ENCODE assay signal across 8 cellular contexts in the genomic region with DNA sequence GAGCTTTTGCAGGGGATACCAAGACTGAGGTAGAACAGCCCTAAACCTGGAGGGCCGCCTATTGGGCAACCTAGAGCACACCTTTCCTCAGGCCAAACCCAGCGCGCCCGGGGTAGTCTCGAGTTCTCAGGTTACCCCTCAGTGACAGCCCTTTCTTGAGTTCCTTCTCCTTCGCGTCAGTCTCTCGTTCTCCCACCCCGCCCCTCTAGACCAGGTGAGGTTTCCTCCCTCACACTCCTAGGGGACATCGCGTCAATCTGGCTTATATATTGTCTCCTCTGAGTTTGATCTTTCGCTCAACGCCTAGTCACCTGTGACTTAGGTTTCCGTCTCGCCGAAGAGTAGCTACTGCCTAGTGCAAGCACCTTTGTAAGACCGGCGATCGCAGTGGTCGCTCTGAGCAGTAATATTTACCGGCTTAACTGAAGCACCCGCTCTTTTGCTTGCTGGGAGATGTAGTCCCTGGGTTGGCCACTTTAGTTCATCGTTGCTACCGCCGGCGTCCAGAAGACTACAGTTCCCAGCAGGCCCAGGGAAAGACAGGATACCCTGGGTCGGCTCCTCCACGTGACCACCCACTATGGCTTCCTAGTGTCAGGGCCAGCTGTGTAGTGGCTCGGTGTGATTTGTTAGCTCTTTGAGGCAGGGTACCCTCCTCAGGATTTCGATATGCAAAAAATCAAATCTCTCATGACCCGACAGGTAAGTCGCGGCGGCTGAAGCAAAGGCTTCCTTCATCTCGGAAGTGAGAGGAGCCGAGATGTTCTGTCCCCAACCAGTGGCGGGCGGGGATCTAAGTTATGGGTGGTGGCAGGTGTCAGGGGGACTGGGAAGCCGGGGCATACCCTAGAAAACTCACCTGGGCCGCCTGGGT. TPM values are rescaled to one million over a fixed set of nuclear protein-coding genes. Genes with fewer than 3 reads are reported as not detected.
DNase-seq lines count a peak whose midpoint lies in the region; ATAC-seq, FAIRE-seq and TF ChIP-seq lines count a peak whose summit lies in the region.

VPS50 (plus strand) TSS at position 568 of the 874 bp plus-strand sequence; CDS start at position 670, 102 bp downstream.

- peak within 1 kb of the TSS; percentile 78 to 99 (median 95) for H3K4me3 ChIP-seq in keratinocyte (ENCODE audit: control insufficient read depth in 2 of 3, extremely low read depth in 1 of 3, insufficient read depth in 2 of 3, low read depth in 1 of 3, low read length in 3 of 3)

- H3K4me2 ChIP-seq in keratinocyte (ENCODE audit: control insufficient read depth, extremely low read depth, insufficient read depth, low read depth, low read length) = peak within 1 kb of the TSS; percentile 92

- peaks cover 10% of the 10 kb centered on the region for H3K4me1 ChIP-seq in keratinocyte (ENCODE audit: control insufficient read depth, extremely low read depth, insufficient read depth, low read length)

- no peaks in the 10 kb centered on the region for H3K27me3 ChIP-seq in keratinocyte (ENCODE audit: control insufficient read depth, extremely low read depth, insufficient read depth, low read length)

- H3K27ac ChIP-seq in keratinocyte (ENCODE audit: control insufficient read depth, insufficient read depth, low read length) = peak within 1 kb of the TSS; percentile 91

- H4K20me1 ChIP-seq in keratinocyte (ENCODE audit: control insufficient read depth, extremely low read depth, insufficient read depth, low read length) = no peaks in the 10 kb centered on the region

- peak; percentile 80 for FAIRE-seq in keratinocyte (lab: Jason Lieb, UNC)

- dilution Hi-C loops in keratinocyte (cut with MboI; ENCODE audit: extremely low pct_ligation_motif_present, low sequenced_read_pairs) = no loop called here

- H3K79me2 ChIP-seq in keratinocyte (ENCODE audit: control insufficient read depth, insufficient read depth, low read length) = peaks cover 16% of the 10 kb centered on the region

- peak; percentile 98 for ATAC-seq in GM19043 (IDR thresholded peaks at IDR 0.05; ENCODE audit: low read depth, unreplicated experiment)
- ATAC-seq in HG03378 (IDR thresholded peaks at IDR 0.05; ENCODE audit: unreplicated experiment) = peak; percentile 99

- DNase-seq in AG09319 (ENCODE audit: extremely low read depth, low read depth) (peak; percentile 86), NCI-H460 (ENCODE audit: extremely low read depth, low read depth) (peak; percentile 92), cerebellum (ENCODE audit: low spot score) (peak; percentile 93), keratinocyte (ENCODE audit: low read depth, low spot score) (peak; percentile 71)
- DNase-seq in activated CD4-positive, CD25-positive, alpha-beta regulatory T cell treated with anti-CD3 and anti-CD28 coated beads, Interleukin-2, amount 50 U/mL, for 72 hours = peak; percentile 84
- DNase-seq in stimulated activated CD4-positive, alpha-beta T cell treated with anti-CD3 and anti-CD28 coated beads, Interleukin-15, amount 100 ng/mL, for 1 hour (ENCODE audit: low read depth in 1 of 2, low spot score in 1 of 2) = peak; percentile 73 to 78

- no peaks in the 10 kb centered on the region for H3K9me3 ChIP-seq in keratinocyte (ENCODE audit: control insufficient read depth, low read depth, low read length)

- H3K9me1 ChIP-seq in keratinocyte (ENCODE audit: control insufficient read depth, extremely low read depth, insufficient read depth, low read length) = no peaks in the 10 kb centered on the region

- no peak for TF ChIP-seq CTCF in AG09319 (IDR thresholded peaks at IDR 0.05; ENCODE audit: low read depth, low read length)
- TF ChIP-seq CTCF in keratinocyte (optimal IDR thresholded peaks at IDR 0.05 in 1 of 3, IDR thresholded peaks at IDR 0.05 in 1 of 3, conservative IDR thresholded peaks at IDR 0.05 in 1 of 3; ENCODE audit: extremely low read depth in 1 of 3, insufficient read depth in 2 of 3, low read length in 3 of 3) = peak in 1 of 3 experiments; percentile 28

- H3K9ac ChIP-seq in keratinocyte (ENCODE audit: control insufficient read depth, extremely low read depth, insufficient read depth, low read length) = peak within 1 kb of the TSS; percentile 88

- peak within 1 kb of the TSS; percentile 98 for H2AFZ ChIP-seq in keratinocyte (ENCODE audit: control insufficient read depth, low read length)

- no peaks in the 10 kb centered on the region for H3K36me3 ChIP-seq in keratinocyte (ENCODE audit: control insufficient read depth in 2 of 2, extremely low read depth in 1 of 2, insufficient read depth in 2 of 2, low read length in 2 of 2)

RNA-seq across cellular contexts. Expression of gene VPS50, which starts in this region (rescaled TPM):
- total RNA-seq in NCI-H460 (2014; rRNA removed; shearing (Covaris generic)) = 16.7 and 17.2 TPM in 2 replicates
- polyA plus RNA-seq in NCI-H460 (2014; cell fraction: nucleus; rRNA removed) = 6.6 and 17.1 TPM in 2 replicates
- 87.3 TPM for total RNA-seq in cerebellum
- polyA plus RNA-seq in keratinocyte = 9.5 to 23.1 TPM (median 17.0 TPM) in 3 replicates
- 104 TPM for polyA plus RNA-seq in keratinocyte (2011; ENCODE audit: low read depth)
- 6.2 and 14.4 TPM in 2 replicates for polyA plus RNA-seq in keratinocyte (2011; cell fraction: cytosol; rRNA removed)
- polyA plus RNA-seq in keratinocyte (2011; cell fraction: nucleus; rRNA removed) = 21.1 and 25.9 TPM in 2 replicates
- 8.7 and 13.4 TPM in 2 replicates for polyA plus RNA-seq in keratinocyte (2012; ENCODE audit: low replicate concordance)
- polyA minus RNA-seq in keratinocyte = 10.1 to 33.6 TPM (median 27.3 TPM) in 3 replicates
- polyA minus RNA-seq in keratinocyte (2011; cell fraction: cytosol; rRNA and poly(A)+ RNA removed) = 16.7 TPM
- polyA minus RNA-seq in keratinocyte (2011; cell fraction: nucleus; rRNA and poly(A)+ RNA removed) = 26.1 and 43.3 TPM in 2 replicates

Comparison
In these comparisons a context has a peak if more than half of its experiments do, and no peak if none do; other contexts are left out.
1. Peak in every context shown above with its lines: DNase-seq, ATAC-seq, H3K4me3 ChIP-seq and H3K27ac ChIP-seq.